Comparison of ENCODE assay signal across 29 cellular contexts in the genomic region with DNA sequence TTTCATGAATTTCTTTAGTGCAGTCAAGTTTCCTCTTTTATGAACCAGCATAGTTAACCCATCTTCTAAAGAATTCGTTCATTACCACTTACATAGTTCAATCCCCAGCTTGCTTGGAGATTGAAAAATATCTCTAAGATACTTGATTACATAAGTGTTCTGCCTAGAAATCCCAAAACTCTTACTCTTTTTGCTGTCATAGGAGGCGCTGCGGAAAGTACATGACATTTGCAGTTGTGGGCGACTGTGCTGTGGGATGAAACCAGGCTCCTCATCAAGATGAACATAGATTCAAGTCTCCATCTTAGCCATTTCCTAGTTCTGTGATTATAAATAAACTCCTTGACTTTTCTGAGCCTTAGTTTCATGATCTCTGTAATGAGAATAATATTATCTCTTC.
"Had no signal": no experiment of that assay in that cellular context is flagged by ENCODE, and none has a peak within 500 bp of the region (broad histone marks: within the 10 kb centered on the region; RNA-seq: fewer than 3 reads in every experiment).

No MANE protein-coding gene starts in this region.

- H3K36me3 ChIP-seq: ascending aorta, breast epithelium, colonic mucosa, esophagus squamous epithelium, gastroesophageal sphincter had no signal

- H3K36me3 Mint-ChIP-seq: activated CD4-positive, alpha-beta memory T cell treated with anti-CD3 and anti-CD28 coated beads for 36 hours; activated CD8-positive, alpha-beta memory T cell treated with anti-CD3 and anti-CD28 coated beads, Interleukin-2, amount 10 ng/mL, durations not matched to agents 7 days and 5 days; activated naive CD4-positive, alpha-beta T cell treated with anti-CD3 and anti-CD28 coated beads, Interleukin-2, amount 10 ng/mL, durations not matched to agents 7 days and 5 days; activated naive CD4-positive, alpha-beta T cell treated with anti-CD3 and anti-CD28 coated beads, Interleukin-2, amount 50 U/mL, for 72 hours; activated naive CD8-positive, alpha-beta T cell treated with anti-CD3 and anti-CD28 coated beads, Interleukin-2, amount 10 ng/mL, durations not matched to agents 7 days and 5 days had no signal

- H3K9me3 Mint-ChIP-seq: activated CD4-positive, alpha-beta memory T cell treated with anti-CD3 and anti-CD28 coated beads for 36 hours; activated CD4-positive, alpha-beta T cell treated with anti-CD3 and anti-CD28 coated beads, Interleukin-2, amount 10 ng/mL, durations not matched to agents 24 days and 14 days; activated naive CD4-positive, alpha-beta T cell treated with anti-CD3 and anti-CD28 coated beads, Interleukin-2, amount 10 ng/mL, durations not matched to agents 7 days and 5 days; activated T-helper 1 cell treated with anti-CD3 and anti-CD28 coated beads, Interleukin-12 subunit alpha, Interleukin-12 subunit beta, Interleukin-2, Interleukin-4 antibody, amounts not matched to agents 30 ng/mL and 10 ng/mL and 1 ng/mL, durations not matched to agents 14 hours and 24 hours and 36 hours; activated T-helper 2 cell treated with anti-CD3 and anti-CD28 coated beads, Interferon-gamma antibody, Interleukin-2, Interleukin-4, amounts not matched to agents 10 μg/mL and 5 μg/mL and 100 μg/mL, durations not matched to agents 14 hours and 24 hours and 36 hours had no signal

- H3K4me3 Mint-ChIP-seq: activated CD4-positive, alpha-beta memory T cell treated with anti-CD3 and anti-CD28 coated beads for 36 hours; activated CD4-positive, alpha-beta T cell treated with anti-CD3 and anti-CD28 coated beads for 36 hours; activated CD4-positive, alpha-beta T cell treated with anti-CD3 and anti-CD28 coated beads, Interleukin-2, amount 10 ng/mL, durations not matched to agents 24 days and 14 days; activated CD8-positive, alpha-beta memory T cell treated with anti-CD3 and anti-CD28 coated beads, Interleukin-2, amount 10 ng/mL, durations not matched to agents 7 days and 5 days; activated CD8-positive, alpha-beta T cell treated with anti-CD3 and anti-CD28 coated beads, Interleukin-2, amount 10 ng/mL, durations not matched to agents 7 days and 5 days; activated naive CD4-positive, alpha-beta T cell treated with anti-CD3 and anti-CD28 coated beads, Interleukin-2, amount 10 ng/mL, durations not matched to agents 7 days and 5 days; activated naive CD8-positive, alpha-beta T cell treated with anti-CD3 and anti-CD28 coated beads, Interleukin-2, amount 10 ng/mL, durations not matched to agents 7 days and 5 days; activated T-helper 1 cell treated with anti-CD3 and anti-CD28 coated beads, Interleukin-12 subunit alpha, Interleukin-12 subunit beta, Interleukin-2, Interleukin-4 antibody, amounts not matched to agents 30 ng/mL and 10 ng/mL and 1 ng/mL, durations not matched to agents 14 hours and 24 hours and 36 hours; brain had no signal

- H3K27ac ChIP-seq: ascending aorta, breast epithelium, colonic mucosa, epithelial cell of prostate, esophagus squamous epithelium, gastroesophageal sphincter had no signal

- FAIRE-seq: endometrium, endothelial cell of umbilical vein had no signal

- H3K4me3 ChIP-seq: ascending aorta, breast epithelium, colonic mucosa, esophagus squamous epithelium, gastroesophageal sphincter had no signal

- H3K27me3 Mint-ChIP-seq: activated CD4-positive, alpha-beta T cell treated with anti-CD3 and anti-CD28 coated beads, Interleukin-2, amount 10 ng/mL, durations not matched to agents 24 days and 14 days; brain had no signal

- H3K9me3 ChIP-seq: ascending aorta, breast epithelium, colonic mucosa, esophagus squamous epithelium, gastroesophageal sphincter had no signal

- ATAC-seq: activated CD4-positive, alpha-beta T cell treated with anti-CD3 and anti-CD28 coated beads for 36 hours; activated CD8-positive, alpha-beta memory T cell treated with anti-CD3 and anti-CD28 coated beads, Interleukin-2, amount 10 ng/mL, durations not matched to agents 7 days and 5 days; activated CD8-positive, alpha-beta T cell treated with anti-CD3 and anti-CD28 coated beads, Interleukin-2, amount 10 ng/mL, durations not matched to agents 7 days and 5 days; activated naive CD4-positive, alpha-beta T cell treated with anti-CD3 and anti-CD28 coated beads, Interleukin-2, amount 50 U/mL, for 72 hours; gastroesophageal sphincter had no signal

- H3K27me3 ChIP-seq: ascending aorta, breast epithelium, colonic mucosa, esophagus squamous epithelium, gastroesophageal sphincter had no signal

- H3K27ac Mint-ChIP-seq: activated CD4-positive, alpha-beta memory T cell treated with anti-CD3 and anti-CD28 coated beads for 36 hours; activated CD4-positive, alpha-beta T cell treated with anti-CD3 and anti-CD28 coated beads for 36 hours; activated CD4-positive, alpha-beta T cell treated with anti-CD3 and anti-CD28 coated beads, Interleukin-2, amount 10 ng/mL, durations not matched to agents 24 days and 14 days; activated CD8-positive, alpha-beta memory T cell treated with anti-CD3 and anti-CD28 coated beads, Interleukin-2, amount 10 ng/mL, durations not matched to agents 7 days and 5 days; activated CD8-positive, alpha-beta T cell treated with anti-CD3 and anti-CD28 coated beads, Interleukin-2, amount 10 ng/mL, durations not matched to agents 7 days and 5 days; activated naive CD4-positive, alpha-beta T cell treated with anti-CD3 and anti-CD28 coated beads, Interleukin-2, amount 10 ng/mL, durations not matched to agents 7 days and 5 days; activated naive CD4-positive, alpha-beta T cell treated with anti-CD3 and anti-CD28 coated beads, Interleukin-2, amount 50 U/mL, for 72 hours; activated naive CD8-positive, alpha-beta T cell treated with anti-CD3 and anti-CD28 coated beads, Interleukin-2, amount 10 ng/mL, durations not matched to agents 7 days and 5 days; activated T-helper 1 cell treated with anti-CD3 and anti-CD28 coated beads, Interleukin-12 subunit alpha, Interleukin-12 subunit beta, Interleukin-2, Interleukin-4 antibody, amounts not matched to agents 30 ng/mL and 10 ng/mL and 1 ng/mL, durations not matched to agents 14 hours and 24 hours and 36 hours; activated T-helper 2 cell treated with anti-CD3 and anti-CD28 coated beads, Interferon-gamma antibody, Interleukin-2, Interleukin-4, amounts not matched to agents 10 μg/mL and 5 μg/mL and 100 μg/mL, durations not matched to agents 14 hours and 24 hours and 36 hours; brain had no signal

- DNase-seq: activated CD4-positive, alpha-beta memory T cell treated with anti-CD3 and anti-CD28 coated beads for 36 hours; activated CD4-positive, alpha-beta T cell treated with anti-CD3 and anti-CD28 coated beads for 36 hours; activated CD4-positive, alpha-beta T cell treated with anti-CD3 and anti-CD28 coated beads, Interleukin-2, amount 10 ng/mL, durations not matched to agents 24 days and 14 days; activated CD4-positive, CD25-positive, alpha-beta regulatory T cell; activated CD4-positive, CD25-positive, alpha-beta regulatory T cell treated with anti-CD3 and anti-CD28 coated beads, Interleukin-2, amount 50 U/mL, for 72 hours; activated CD8-positive, alpha-beta memory T cell treated with anti-CD3 and anti-CD28 coated beads, Interleukin-2, amount 10 ng/mL, durations not matched to agents 7 days and 5 days; activated CD8-positive, alpha-beta memory T cell treated with anti-CD3 and anti-CD28 coated beads, Interleukin-2, amount 50 U/mL, for 4 hours; activated CD8-positive, alpha-beta T cell treated with anti-CD3 and anti-CD28 coated beads, Interleukin-2, amount 10 ng/mL, durations not matched to agents 7 days and 5 days; activated gamma-delta T cell; activated naive CD4-positive, alpha-beta T cell; activated naive CD4-positive, alpha-beta T cell treated with anti-CD3 and anti-CD28 coated beads, Interleukin-2, amount 10 ng/mL, durations not matched to agents 7 days and 5 days; activated naive CD8-positive, alpha-beta T cell treated with anti-CD3 and anti-CD28 coated beads, Interleukin-2, amount 10 ng/mL, durations not matched to agents 7 days and 5 days; activated T-cell treated with anti-CD3 and anti-CD28 coated beads, Interleukin-2, amount 50 U/mL, for 1 hour; activated T-cell treated with anti-CD3 and anti-CD28 coated beads, Interleukin-2, amount 50 U/mL, for 48 hours; colonic mucosa; effector CD8-positive, alpha-beta T cell; esophagus squamous epithelium; foreskin melanocyte; T-helper 2 cell had no signal

- H3K4me1 Mint-ChIP-seq: activated CD4-positive, alpha-beta T cell treated with anti-CD3 and anti-CD28 coated beads for 36 hours; activated CD4-positive, alpha-beta T cell treated with anti-CD3 and anti-CD28 coated beads, Interleukin-2, amount 10 ng/mL, durations not matched to agents 24 days and 14 days; activated CD8-positive, alpha-beta memory T cell treated with anti-CD3 and anti-CD28 coated beads, Interleukin-2, amount 10 ng/mL, durations not matched to agents 7 days and 5 days; activated naive CD4-positive, alpha-beta T cell treated with anti-CD3 and anti-CD28 coated beads, Interleukin-2, amount 10 ng/mL, durations not matched to agents 7 days and 5 days; activated naive CD8-positive, alpha-beta T cell treated with anti-CD3 and anti-CD28 coated beads, Interleukin-2, amount 10 ng/mL, durations not matched to agents 7 days and 5 days had no signal

- H3K4me1 ChIP-seq: breast epithelium, colonic mucosa, esophagus squamous epithelium had no signal
